Comparison of ENCODE assay signal across 20 cellular contexts in the genomic region with DNA sequence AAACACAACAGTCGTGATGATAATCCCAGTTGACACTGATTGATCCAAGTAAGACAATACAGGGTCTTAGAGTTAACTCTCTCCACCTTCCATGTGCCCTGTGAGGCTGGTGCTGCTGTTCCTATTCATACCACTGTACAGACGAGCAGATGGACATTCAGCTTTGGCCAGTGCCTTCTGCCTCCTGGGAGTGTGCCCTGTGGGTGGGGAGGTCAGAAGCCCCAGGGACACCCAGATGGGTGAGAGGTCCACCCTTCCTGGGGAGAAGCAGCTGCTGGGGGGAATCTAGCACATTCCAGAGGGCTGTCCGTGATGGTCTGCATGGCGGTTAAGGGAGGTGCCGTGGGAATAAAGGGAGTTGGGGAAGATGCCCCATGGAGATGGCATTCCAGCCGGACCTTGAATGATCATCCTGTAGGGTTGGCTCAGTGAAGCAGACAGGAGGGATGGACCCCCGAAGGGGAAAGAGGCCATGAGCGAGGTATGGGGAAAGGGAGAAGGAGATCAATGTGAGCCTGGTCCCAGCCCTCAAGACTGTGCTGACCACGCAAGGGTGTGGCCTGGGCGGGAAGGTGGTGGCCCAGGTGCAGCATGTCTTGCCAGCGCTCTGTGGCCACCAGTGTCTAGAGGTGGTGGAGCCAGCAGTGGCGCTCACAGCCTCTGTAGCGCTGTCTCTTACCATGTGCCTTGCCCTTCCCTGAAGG.
A peak's percentile ranks its signal among the peaks of the same experiment; 100 is the strongest.
DNase-seq lines count a peak whose midpoint lies in the region; ATAC-seq and TF ChIP-seq lines count a peak whose summit lies in the region.
"Had no signal": no experiment of that assay in that cellular context is flagged by ENCODE, and none has a peak within 500 bp of the region (broad histone marks: within the 10 kb centered on the region; RNA-seq: fewer than 3 reads in every experiment).

No MANE protein-coding gene starts in this region.

- H3K27me3 ChIP-seq in RWPE2 (ENCODE audit: insufficient read depth, poor library complexity, severe bottlenecking), result no peaks in the 10 kb centered on the region
- H3K27me3 ChIP-seq: MG63 had no signal

- H3K4me3 Mint-ChIP-seq in glutamatergic neuron (ENCODE audit: unreplicated experiment) (no peak overlapping the region), osteocyte (ENCODE audit: unreplicated experiment) (no peak overlapping the region)
- H3K4me3 Mint-ChIP-seq: CD8-positive, alpha-beta memory T cell had no signal

- H3K9me3 Mint-ChIP-seq in glutamatergic neuron (ENCODE audit: unreplicated experiment), result peaks cover 2% of the 10 kb centered on the region
- H3K9me3 Mint-ChIP-seq in osteocyte (ENCODE audit: unreplicated experiment), result no peaks in the 10 kb centered on the region
- H3K9me3 Mint-ChIP-seq: CD8-positive, alpha-beta memory T cell; IgD-negative memory B cell had no signal

- H3K36me3 Mint-ChIP-seq in glutamatergic neuron (ENCODE audit: unreplicated experiment) (no peaks in the 10 kb centered on the region), osteocyte (ENCODE audit: unreplicated experiment) (no peaks in the 10 kb centered on the region)
- H3K36me3 Mint-ChIP-seq: CD8-positive, alpha-beta memory T cell; IgD-negative memory B cell had no signal

- no peak for TF ChIP-seq CTCF in RWPE2 (IDR thresholded peaks at IDR 0.05; ENCODE audit: poor library complexity, severe bottlenecking)
- no peak for TF ChIP-seq CTCF in glutamatergic neuron (IDR thresholded peaks at IDR 0.05; ENCODE audit: partially characterized antibody, unreplicated experiment)
- no peak for TF ChIP-seq CTCF in osteocyte (IDR thresholded peaks at IDR 0.05)

- ATAC-seq in RWPE2 (ENCODE audit: low read depth) (no peak), GM19455 (IDR thresholded peaks at IDR 0.05; ENCODE audit: unreplicated experiment) (no peak), HG02885 (IDR thresholded peaks at IDR 0.05; ENCODE audit: poor library complexity, unreplicated experiment) (no peak), HG03354 (IDR thresholded peaks at IDR 0.05; ENCODE audit: poor library complexity, severe bottlenecking, unreplicated experiment) (no peak)
- ATAC-seq: Panc1 had no signal

- DNase-seq in D341Med (ENCODE audit: low spot score), result peak; percentile 7
- peak; percentile 17 for DNase-seq in RWPE2 (ENCODE audit: low spot score)
- DNase-seq in glutamatergic neuron, result no peak
- peak; percentile 78 for DNase-seq in osteocyte (ENCODE audit: extremely low spot score, unreplicated experiment)
- DNase-seq: ACHN; C1 segment of cervical spinal cord; CD8-positive, alpha-beta memory T cell; DMS79 treated with DMSO at 0.1 percent for 48 hours; Karpas-422; MG63; NCI-H1092; NCI-H1436 treated with DMSO at 0.1 percent for 48 hours; NCI-H2029; NCI-H526 treated with DMSO at 0.1 percent for 48 hours; Right ventricle myocardium superior had no signal

- H3K27ac Mint-ChIP-seq in glutamatergic neuron (ENCODE audit: unreplicated experiment) (peak overlapping the region; percentile 17), osteocyte (ENCODE audit: unreplicated experiment) (no peak overlapping the region)
- H3K27ac Mint-ChIP-seq: CD8-positive, alpha-beta memory T cell; IgD-negative memory B cell had no signal

- no peaks in the 10 kb centered on the region for H3K27me3 Mint-ChIP-seq in glutamatergic neuron (ENCODE audit: unreplicated experiment)
- H3K27me3 Mint-ChIP-seq in osteocyte (ENCODE audit: unreplicated experiment), result peaks cover 3% of the 10 kb centered on the region

- H3K4me1 Mint-ChIP-seq in glutamatergic neuron (ENCODE audit: low read depth, unreplicated experiment), result peaks cover 3% of the 10 kb centered on the region
- H3K4me1 Mint-ChIP-seq in osteocyte (ENCODE audit: unreplicated experiment), result no peaks in the 10 kb centered on the region
- H3K4me1 Mint-ChIP-seq: CD8-positive, alpha-beta memory T cell had no signal

- H3K36me3 ChIP-seq in RWPE2 (ENCODE audit: low read depth), result no peaks in the 10 kb centered on the region
- H3K36me3 ChIP-seq: MG63 had no signal

- H3K9me3 ChIP-seq in RWPE2 (ENCODE audit: severe bottlenecking), result no peaks in the 10 kb centered on the region
- H3K9me3 ChIP-seq: MG63 had no signal

- no peak overlapping the region for H3K27ac ChIP-seq in RWPE2 (ENCODE audit: poor library complexity, severe bottlenecking)

- no peaks in the 10 kb centered on the region for H3K4me1 ChIP-seq in RWPE2 (ENCODE audit: insufficient read depth, poor library complexity, severe bottlenecking)

- H3K4me3 ChIP-seq in RWPE2 (ENCODE audit: severe bottlenecking), result no peak overlapping the region
- H3K4me3 ChIP-seq: MG63 had no signal
